In genomic region chr16:22926105-22926751, GRCh38 we compare ENCODE assay signal across 16 cellular contexts.
DNase-seq lines count a peak whose midpoint lies in the region; ATAC-seq, FAIRE-seq and TF ChIP-seq lines count a peak whose summit lies in the region.
"Had no signal": no experiment of that assay in that cellular context is flagged by ENCODE, and none has a peak within 500 bp of the region (broad histone marks: within the 10 kb centered on the region; RNA-seq: fewer than 3 reads in every experiment).

No MANE protein-coding gene starts in this region.

- CTCF ChIA-PET in SK-N-SH (lab: Yijun Ruan, JAX) (interaction anchor here (0.6 to 5.8 kb wide), 4 partner anchors 26 to 134 kb away, joined by 3 to 39 read pairs (median 6); no protein-coding TSS in a partner anchor), HepG2 (lab: Yijun Ruan, JAX; ENCODE audit: low intra/inter-chr PET ratio, low total read pairs) (no interaction called here)

- no peaks in the 10 kb centered on the region for H4K20me1 ChIP-seq in SK-N-SH (ENCODE audit: insufficient read depth)
- no peaks in the 10 kb centered on the region for H4K20me1 ChIP-seq in HepG2 (ENCODE audit: insufficient read depth, low read length)
- H4K20me1 ChIP-seq: BLaER1 treated with 17β-estradiol and CSF1 and Interleukin-3, amounts not matched to agents 10 nM and 100 nM had no signal

- DNase-seq in SK-N-SH (peak; percentile 21), HepG2 (ENCODE audit: low spot score) (no peak), right lobe of liver (no peak), left kidney (ENCODE audit: low read depth, low spot score) (peak; percentile 46)
- no peak for DNase-seq in stimulated activated effector memory CD8-positive, alpha-beta T cell treated with anti-CD3 and anti-CD28 coated beads, Interleukin-12 subunit alpha, Interleukin-12 subunit beta, amount 100 ng/mL, for 72 hours (ENCODE audit: low spot score in 2 of 2)
- no peak for DNase-seq in activated T-cell treated with anti-CD3 and anti-CD28 coated beads, Interleukin-2, amount 50 U/mL, for 72 hours
- DNase-seq: 8988T; AML-193; CD4-positive, CD25-positive, alpha-beta regulatory T cell; DMS53; GF-D8; HCEC 1CT had no signal

- H3K4me3 Mint-ChIP-seq in stimulated activated effector memory CD8-positive, alpha-beta T cell treated with anti-CD3 and anti-CD28 coated beads, Interleukin-12 subunit alpha, Interleukin-12 subunit beta, amount 100 ng/mL, for 72 hours: no peak overlapping the region
- H3K4me3 Mint-ChIP-seq in activated T-cell treated with anti-CD3 and anti-CD28 coated beads, Interleukin-2, amount 50 U/mL, for 72 hours: no peak overlapping the region
- H3K4me3 Mint-ChIP-seq: CD4-positive, CD25-positive, alpha-beta regulatory T cell had no signal

- H2AFZ ChIP-seq in SK-N-SH (ENCODE audit: low read depth) (no peak overlapping the region), HepG2 (ENCODE audit: low read length) (no peak overlapping the region)

- H3F3A ChIP-seq in SK-N-SH (replicated peaks; ENCODE audit: insufficient read depth): no peaks in the 10 kb centered on the region

- H3K36me3 ChIP-seq in SK-N-SH (replicated peaks in 1 of 2; ENCODE audit: control insufficient read depth in 1 of 2, insufficient read depth in 2 of 2, low read length in 1 of 2) (no peaks in the 10 kb centered on the region), HepG2 (replicated peaks in 1 of 2; ENCODE audit: control insufficient read depth in 1 of 2, insufficient read depth in 2 of 2, low read length in 2 of 2) (no peaks in the 10 kb centered on the region), right lobe of liver (no peaks in the 10 kb centered on the region)
- H3K36me3 ChIP-seq: BLaER1 treated with 17β-estradiol and CSF1 and Interleukin-3, amounts not matched to agents 10 nM and 100 nM had no signal

- no peak for ATAC-seq in SK-N-SH treated with all-trans-retinoic acid at 6 μM for 48 hours
- no peak; the same call in 1 of the 3 replicates for ATAC-seq in HepG2
- no peak for ATAC-seq in right lobe of liver
- peak; percentile 8 for ATAC-seq in stimulated activated effector memory CD8-positive, alpha-beta T cell treated with anti-CD3 and anti-CD28 coated beads, Interleukin-12 subunit alpha, Interleukin-12 subunit beta, amount 100 ng/mL, for 72 hours
- ATAC-seq in activated T-cell treated with anti-CD3 and anti-CD28 coated beads, Interleukin-2, amount 50 U/mL, for 72 hours (replicated peaks in 1 of 2): no peak
- ATAC-seq in GM21825 (IDR thresholded peaks at IDR 0.05; ENCODE audit: unreplicated experiment): no peak

- H3K27ac ChIP-seq in SK-N-SH (ENCODE audit: low read depth in 2 of 2, low read length in 1 of 2) (no peak overlapping the region), HepG2 (ENCODE audit: extremely low read length, insufficient read depth, low read length) (no peak overlapping the region), right lobe of liver (no peak overlapping the region)
- H3K27ac ChIP-seq: BLaER1 treated with 17β-estradiol and CSF1 and Interleukin-3, amounts not matched to agents 10 nM and 100 nM had no signal

- TF ChIP-seq RAD21 in SK-N-SH (IDR thresholded peaks at IDR 0.05; ENCODE audit: low read length): no peak
- no peak for TF ChIP-seq RAD21 in HepG2 (CRISPR knock-in tag; IDR thresholded peaks at IDR 0.05)

- in situ Hi-C loops in HepG2 (cut with HindIII; ENCODE audit: extremely low pct_ligation_motif_present, low pct_unique_long_range_greater_than_20kb): no loop called here

- TF ChIP-seq EP300 in SK-N-SH (IDR thresholded peaks at IDR 0.05; ENCODE audit: borderline replicate concordance in 1 of 2, low read depth in 1 of 2, low read length in 1 of 2) (no peak), HepG2 (IDR thresholded peaks at IDR 0.05; ENCODE audit: low read depth in 2 of 2, low read length in 2 of 2) (no peak), HepG2 (CRISPR knock-in tag; IDR thresholded peaks at IDR 0.05; ENCODE audit: borderline replicate concordance) (no peak)

- H3K27ac Mint-ChIP-seq in stimulated activated effector memory CD8-positive, alpha-beta T cell treated with anti-CD3 and anti-CD28 coated beads, Interleukin-12 subunit alpha, Interleukin-12 subunit beta, amount 100 ng/mL, for 72 hours: no peak overlapping the region
- no peak overlapping the region for H3K27ac Mint-ChIP-seq in activated T-cell treated with anti-CD3 and anti-CD28 coated beads, Interleukin-2, amount 50 U/mL, for 72 hours
- H3K27ac Mint-ChIP-seq: CD4-positive, CD25-positive, alpha-beta regulatory T cell had no signal

- H3K27me3 Mint-ChIP-seq in activated T-cell treated with anti-CD3 and anti-CD28 coated beads, Interleukin-2, amount 50 U/mL, for 72 hours (ENCODE audit: low read depth): peaks cover 16% of the 10 kb centered on the region

- intact Hi-C loops in HepG2 (cut with micrococcal nuclease; ENCODE audit: unreplicated experiment) (no loop called here), right lobe of liver (cut with DNase I) (no loop called here)

- H3K9me3 ChIP-seq in SK-N-SH (no peaks in the 10 kb centered on the region), HepG2 (ENCODE audit: low read length) (no peaks in the 10 kb centered on the region), right lobe of liver (no peaks in the 10 kb centered on the region)

- no peak for FAIRE-seq in HepG2 (lab: Jason Lieb, UNC)
- FAIRE-seq: GM19239 had no signal

- H3K4me1 Mint-ChIP-seq in stimulated activated effector memory CD8-positive, alpha-beta T cell treated with anti-CD3 and anti-CD28 coated beads, Interleukin-12 subunit alpha, Interleukin-12 subunit beta, amount 100 ng/mL, for 72 hours: no peaks in the 10 kb centered on the region
- H3K4me1 Mint-ChIP-seq in activated T-cell treated with anti-CD3 and anti-CD28 coated beads, Interleukin-2, amount 50 U/mL, for 72 hours (ENCODE audit: low read depth): no peaks in the 10 kb centered on the region
- H3K4me1 Mint-ChIP-seq: CD4-positive, CD25-positive, alpha-beta regulatory T cell had no signal

- peaks cover 0 to 6% of the 10 kb centered on the region in 2 experiments; a peak in 1 of 4 replicates for H3K4me1 ChIP-seq in SK-N-SH (ENCODE audit: control insufficient read depth in 1 of 2, insufficient read depth in 2 of 2, low read depth in 1 of 2, low read length in 1 of 2)
- no peaks in the 10 kb centered on the region for H3K4me1 ChIP-seq in HepG2 (ENCODE audit: insufficient read depth, low read length)
- H3K4me1 ChIP-seq in right lobe of liver: no peaks in the 10 kb centered on the region
- H3K4me1 ChIP-seq: BLaER1 treated with 17β-estradiol and CSF1 and Interleukin-3, amounts not matched to agents 10 nM and 100 nM had no signal

- H3K79me2 ChIP-seq in SK-N-SH (ENCODE audit: insufficient read depth) (no peaks in the 10 kb centered on the region), HepG2 (ENCODE audit: insufficient read depth, low read length) (no peaks in the 10 kb centered on the region)

- no peaks in the 10 kb centered on the region for H3K9me3 Mint-ChIP-seq in stimulated activated effector memory CD8-positive, alpha-beta T cell treated with anti-CD3 and anti-CD28 coated beads, Interleukin-12 subunit alpha, Interleukin-12 subunit beta, amount 100 ng/mL, for 72 hours
- H3K9me3 Mint-ChIP-seq in activated T-cell treated with anti-CD3 and anti-CD28 coated beads, Interleukin-2, amount 50 U/mL, for 72 hours: no peaks in the 10 kb centered on the region
- H3K9me3 Mint-ChIP-seq: CD4-positive, CD25-positive, alpha-beta regulatory T cell had no signal

- no peaks in the 10 kb centered on the region for H3K36me3 Mint-ChIP-seq in stimulated activated effector memory CD8-positive, alpha-beta T cell treated with anti-CD3 and anti-CD28 coated beads, Interleukin-12 subunit alpha, Interleukin-12 subunit beta, amount 100 ng/mL, for 72 hours
- H3K36me3 Mint-ChIP-seq in activated T-cell treated with anti-CD3 and anti-CD28 coated beads, Interleukin-2, amount 50 U/mL, for 72 hours (ENCODE audit: insufficient read depth in 2 of 2): no peaks in the 10 kb centered on the region
- H3K36me3 Mint-ChIP-seq: CD4-positive, CD25-positive, alpha-beta regulatory T cell had no signal

- WGBS in SK-N-SH (ENCODE audit: low lambda C conversion rate): 38% methylated on average over 9 of the region's 10 CpGs
- WGBS in HepG2 (ENCODE audit: low lambda C conversion rate): 6% methylated on average over 10 of the region's 10 CpGs
- WGBS in right lobe of liver (ENCODE audit: insufficient coverage, low coverage, low lambda C conversion rate, missing lambda C conversion rate): 54% methylated on average over 5 of the region's 10 CpGs

- H3K27me3 ChIP-seq in SK-N-SH (ENCODE audit: insufficient read depth) (no peaks in the 10 kb centered on the region), HepG2 (ENCODE audit: control insufficient read depth in 1 of 2, insufficient read depth in 2 of 2, low read length in 2 of 2) (peaks cover 3 to 30% of the 10 kb centered on the region in 2 experiments; a peak in 4 of 5 replicates), right lobe of liver (no peaks in the 10 kb centered on the region)
- H3K27me3 ChIP-seq: BLaER1 treated with 17β-estradiol and CSF1 and Interleukin-3, amounts not matched to agents 10 nM and 100 nM had no signal

- H3K9ac ChIP-seq in SK-N-SH: no peak overlapping the region
- no peak overlapping the region for H3K9ac ChIP-seq in HepG2 (ENCODE audit: insufficient read depth, low read depth, low read length)
- H3K9ac ChIP-seq: BLaER1 treated with 17β-estradiol and CSF1 and Interleukin-3, amounts not matched to agents 10 nM and 100 nM had no signal

- BruUV-seq in HepG2 (replicated peaks; lab: Mats Ljungman, UMichigan): no TSS peak

- H3K4me2 ChIP-seq in SK-N-SH: no peak overlapping the region
- H3K4me2 ChIP-seq in HepG2 (ENCODE audit: low read depth, low read length): no peak overlapping the region
- H3K4me2 ChIP-seq: BLaER1 treated with 17β-estradiol and CSF1 and Interleukin-3, amounts not matched to agents 10 nM and 100 nM had no signal

- POLR2A ChIA-PET in SK-N-SH (lab: Yijun Ruan, JAX): no interaction called here
- POLR2A ChIA-PET in HepG2 (lab: Yijun Ruan, JAX): no interaction called here

- TF ChIP-seq POLR2A in HepG2 (IDR thresholded peaks at IDR 0.05; ENCODE audit: insufficient read depth in 1 of 2, low read depth in 2 of 2, low read length in 2 of 2) (no peak), right lobe of liver (IDR thresholded peaks at IDR 0.05) (no peak)

- no peaks in the 10 kb centered on the region for H3K9me2 ChIP-seq in SK-N-SH

- no peak overlapping the region for H3K4me3 ChIP-seq in SK-N-SH (ENCODE audit: low read depth in 2 of 2, low read length in 1 of 2)
- H3K4me3 ChIP-seq in HepG2 (replicated peaks in 1 of 3; ENCODE audit: insufficient read depth in 1 of 3, low read depth in 2 of 3, low read length in 3 of 3): no peak overlapping the region
- H3K4me3 ChIP-seq in right lobe of liver: no peak overlapping the region
- H3K4me3 ChIP-seq: BLaER1 treated with 17β-estradiol and CSF1 and Interleukin-3, amounts not matched to agents 10 nM and 100 nM had no signal

- TF ChIP-seq CTCF in SK-N-SH (IDR thresholded peaks at IDR 0.05) (no peak), HepG2 (CRISPR knock-in tag; IDR thresholded peaks at IDR 0.05) (no peak), right lobe of liver (IDR thresholded peaks at IDR 0.05) (no peak)

TF ChIP-seq in SK-N-SH, 30 proteins besides CTCF, POLR2A, EP300 and RAD21 (continues in another document):
- TF ChIP-seq GABPA (IDR thresholded peaks at IDR 0.05; ENCODE audit: low read depth): no peak

Comparison
In these comparisons a context has a peak if more than half of its experiments do, and no peak if none do; other contexts are left out.
1. DNase-seq: peak in SK-N-SH (single experiment) and left kidney (single experiment); none in HepG2 (single experiment), right lobe of liver (0 of 3), stimulated activated effector memory CD8-positive, alpha-beta T cell treated with anti-CD3 and anti-CD28 coated beads, Interleukin-12 subunit alpha, Interleukin-12 subunit beta, amount 100 ng/mL, for 72 hours (0 of 2) and activated T-cell treated with anti-CD3 and anti-CD28 coated beads, Interleukin-2, amount 50 U/mL, for 72 hours (0 of 2).